2 cellular contexts compared by ENCODE assay signal in genomic region chr7:1175597-1175966, GRCh38.
TF ChIP-seq lines count a peak whose summit lies in the region.

No MANE protein-coding gene starts in this region.

TF ChIP-seq in SK-N-SH, 30 proteins besides CTCF, POLR2A, EP300 and RAD21 (continued from another document):
- TF ChIP-seq, protein P1, sequence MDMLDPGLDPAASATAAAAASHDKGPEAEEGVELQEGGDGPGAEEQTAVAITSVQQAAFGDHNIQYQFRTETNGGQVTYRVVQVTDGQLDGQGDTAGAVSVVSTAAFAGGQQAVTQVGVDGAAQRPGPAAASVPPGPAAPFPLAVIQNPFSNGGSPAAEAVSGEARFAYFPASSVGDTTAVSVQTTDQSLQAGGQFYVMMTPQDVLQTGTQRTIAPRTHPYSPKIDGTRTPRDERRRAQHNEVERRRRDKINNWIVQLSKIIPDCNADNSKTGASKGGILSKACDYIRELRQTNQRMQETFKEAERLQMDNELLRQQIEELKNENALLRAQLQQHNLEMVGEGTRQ (IDR thresholded peaks at IDR 0.05; ENCODE audit: borderline replicate concordance, low read depth, low read length): no peak
- TF ChIP-seq, protein P2, sequence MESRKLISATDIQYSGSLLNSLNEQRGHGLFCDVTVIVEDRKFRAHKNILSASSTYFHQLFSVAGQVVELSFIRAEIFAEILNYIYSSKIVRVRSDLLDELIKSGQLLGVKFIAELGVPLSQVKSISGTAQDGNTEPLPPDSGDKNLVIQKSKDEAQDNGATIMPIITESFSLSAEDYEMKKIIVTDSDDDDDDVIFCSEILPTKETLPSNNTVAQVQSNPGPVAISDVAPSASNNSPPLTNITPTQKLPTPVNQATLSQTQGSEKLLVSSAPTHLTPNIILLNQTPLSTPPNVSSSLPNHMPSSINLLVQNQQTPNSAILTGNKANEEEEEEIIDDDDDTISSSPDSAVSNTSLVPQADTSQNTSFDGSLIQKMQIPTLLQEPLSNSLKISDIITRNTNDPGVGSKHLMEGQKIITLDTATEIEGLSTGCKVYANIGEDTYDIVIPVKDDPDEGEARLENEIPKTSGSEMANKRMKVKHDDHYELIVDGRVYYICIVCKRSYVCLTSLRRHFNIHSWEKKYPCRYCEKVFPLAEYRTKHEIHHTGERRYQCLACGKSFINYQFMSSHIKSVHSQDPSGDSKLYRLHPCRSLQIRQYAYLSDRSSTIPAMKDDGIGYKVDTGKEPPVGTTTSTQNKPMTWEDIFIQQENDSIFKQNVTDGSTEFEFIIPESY (IDR thresholded peaks at IDR 0.05; ENCODE audit: borderline replicate concordance, low read depth): no peak
- TF ChIP-seq RFX5 (IDR thresholded peaks at IDR 0.05; ENCODE audit: low read length) (no peak), NFIC (IDR thresholded peaks at IDR 0.05; ENCODE audit: borderline replicate concordance) (no peak), IRF3 (IDR thresholded peaks at IDR 0.05; ENCODE audit: low read depth, low read length) (no peak), FOXJ3 (CRISPR knock-in tag; IDR thresholded peaks at IDR 0.05) (no peak), POLR2AphosphoS5 (IDR thresholded peaks at IDR 0.05; ENCODE audit: low read depth, low read length) (no peak), TCF12 (IDR thresholded peaks at IDR 0.05) (no peak), ELF1 (IDR thresholded peaks at IDR 0.05) (no peak)

TF ChIP-seq in SK-N-SH treated with all-trans-retinoic acid at 6 μM for 48 hours, 23 proteins besides CTCF, POLR2A, EP300 and RAD21 (continued from another document):
- TF ChIP-seq, protein P3, sequence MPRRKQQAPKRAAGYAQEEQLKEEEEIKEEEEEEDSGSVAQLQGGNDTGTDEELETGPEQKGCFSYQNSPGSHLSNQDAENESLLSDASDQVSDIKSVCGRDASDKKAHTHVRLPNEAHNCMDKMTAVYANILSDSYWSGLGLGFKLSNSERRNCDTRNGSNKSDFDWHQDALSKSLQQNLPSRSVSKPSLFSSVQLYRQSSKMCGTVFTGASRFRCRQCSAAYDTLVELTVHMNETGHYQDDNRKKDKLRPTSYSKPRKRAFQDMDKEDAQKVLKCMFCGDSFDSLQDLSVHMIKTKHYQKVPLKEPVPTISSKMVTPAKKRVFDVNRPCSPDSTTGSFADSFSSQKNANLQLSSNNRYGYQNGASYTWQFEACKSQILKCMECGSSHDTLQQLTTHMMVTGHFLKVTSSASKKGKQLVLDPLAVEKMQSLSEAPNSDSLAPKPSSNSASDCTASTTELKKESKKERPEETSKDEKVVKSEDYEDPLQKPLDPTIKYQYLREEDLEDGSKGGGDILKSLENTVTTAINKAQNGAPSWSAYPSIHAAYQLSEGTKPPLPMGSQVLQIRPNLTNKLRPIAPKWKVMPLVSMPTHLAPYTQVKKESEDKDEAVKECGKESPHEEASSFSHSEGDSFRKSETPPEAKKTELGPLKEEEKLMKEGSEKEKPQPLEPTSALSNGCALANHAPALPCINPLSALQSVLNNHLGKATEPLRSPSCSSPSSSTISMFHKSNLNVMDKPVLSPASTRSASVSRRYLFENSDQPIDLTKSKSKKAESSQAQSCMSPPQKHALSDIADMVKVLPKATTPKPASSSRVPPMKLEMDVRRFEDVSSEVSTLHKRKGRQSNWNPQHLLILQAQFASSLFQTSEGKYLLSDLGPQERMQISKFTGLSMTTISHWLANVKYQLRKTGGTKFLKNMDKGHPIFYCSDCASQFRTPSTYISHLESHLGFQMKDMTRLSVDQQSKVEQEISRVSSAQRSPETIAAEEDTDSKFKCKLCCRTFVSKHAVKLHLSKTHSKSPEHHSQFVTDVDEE (CRISPR knock-in tag; IDR thresholded peaks at IDR 0.05): no peak
- TF ChIP-seq, protein P4, sequence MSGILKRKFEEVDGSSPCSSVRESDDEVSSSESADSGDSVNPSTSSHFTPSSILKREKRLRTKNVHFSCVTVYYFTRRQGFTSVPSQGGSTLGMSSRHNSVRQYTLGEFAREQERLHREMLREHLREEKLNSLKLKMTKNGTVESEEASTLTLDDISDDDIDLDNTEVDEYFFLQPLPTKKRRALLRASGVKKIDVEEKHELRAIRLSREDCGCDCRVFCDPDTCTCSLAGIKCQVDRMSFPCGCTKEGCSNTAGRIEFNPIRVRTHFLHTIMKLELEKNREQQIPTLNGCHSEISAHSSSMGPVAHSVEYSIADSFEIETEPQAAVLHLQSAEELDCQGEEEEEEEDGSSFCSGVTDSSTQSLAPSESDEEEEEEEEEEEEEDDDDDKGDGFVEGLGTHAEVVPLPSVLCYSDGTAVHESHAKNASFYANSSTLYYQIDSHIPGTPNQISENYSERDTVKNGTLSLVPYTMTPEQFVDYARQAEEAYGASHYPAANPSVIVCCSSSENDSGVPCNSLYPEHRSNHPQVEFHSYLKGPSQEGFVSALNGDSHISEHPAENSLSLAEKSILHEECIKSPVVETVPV (CRISPR knock-in tag; IDR thresholded peaks at IDR 0.05): no peak
- TF ChIP-seq OSR1 (CRISPR knock-in tag; IDR thresholded peaks at IDR 0.05): no peak
- no peak for TF ChIP-seq TCF4 (CRISPR knock-in tag; IDR thresholded peaks at IDR 0.05; ENCODE audit: borderline replicate concordance)
- TF ChIP-seq, protein P5, sequence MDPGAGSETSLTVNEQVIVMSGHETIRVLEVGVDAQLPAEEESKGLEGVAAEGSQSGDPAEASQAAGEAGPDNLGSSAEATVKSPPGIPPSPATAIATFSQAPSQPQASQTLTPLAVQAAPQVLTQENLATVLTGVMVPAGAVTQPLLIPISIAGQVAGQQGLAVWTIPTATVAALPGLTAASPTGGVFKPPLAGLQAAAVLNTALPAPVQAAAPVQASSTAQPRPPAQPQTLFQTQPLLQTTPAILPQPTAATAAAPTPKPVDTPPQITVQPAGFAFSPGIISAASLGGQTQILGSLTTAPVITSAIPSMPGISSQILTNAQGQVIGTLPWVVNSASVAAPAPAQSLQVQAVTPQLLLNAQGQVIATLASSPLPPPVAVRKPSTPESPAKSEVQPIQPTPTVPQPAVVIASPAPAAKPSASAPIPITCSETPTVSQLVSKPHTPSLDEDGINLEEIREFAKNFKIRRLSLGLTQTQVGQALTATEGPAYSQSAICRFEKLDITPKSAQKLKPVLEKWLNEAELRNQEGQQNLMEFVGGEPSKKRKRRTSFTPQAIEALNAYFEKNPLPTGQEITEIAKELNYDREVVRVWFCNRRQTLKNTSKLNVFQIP (CRISPR knock-in tag; IDR thresholded peaks at IDR 0.05; ENCODE audit: borderline replicate concordance, low read depth): no peak
- TF ChIP-seq CSDC2 (CRISPR knock-in tag; IDR thresholded peaks at IDR 0.05): no peak
- no peak for TF ChIP-seq ESRRG (CRISPR knock-in tag; IDR thresholded peaks at IDR 0.05)
- TF ChIP-seq ZFP3 (CRISPR knock-in tag; IDR thresholded peaks at IDR 0.05): no peak
- no peak for TF ChIP-seq SNAI2 (CRISPR knock-in tag; IDR thresholded peaks at IDR 0.05)
- no peak for TF ChIP-seq ARNTL (CRISPR knock-in tag; IDR thresholded peaks at IDR 0.05; ENCODE audit: borderline replicate concordance, low read depth)
- TF ChIP-seq RARB (CRISPR knock-in tag; IDR thresholded peaks at IDR 0.05): no peak
- TF ChIP-seq, protein P6, sequence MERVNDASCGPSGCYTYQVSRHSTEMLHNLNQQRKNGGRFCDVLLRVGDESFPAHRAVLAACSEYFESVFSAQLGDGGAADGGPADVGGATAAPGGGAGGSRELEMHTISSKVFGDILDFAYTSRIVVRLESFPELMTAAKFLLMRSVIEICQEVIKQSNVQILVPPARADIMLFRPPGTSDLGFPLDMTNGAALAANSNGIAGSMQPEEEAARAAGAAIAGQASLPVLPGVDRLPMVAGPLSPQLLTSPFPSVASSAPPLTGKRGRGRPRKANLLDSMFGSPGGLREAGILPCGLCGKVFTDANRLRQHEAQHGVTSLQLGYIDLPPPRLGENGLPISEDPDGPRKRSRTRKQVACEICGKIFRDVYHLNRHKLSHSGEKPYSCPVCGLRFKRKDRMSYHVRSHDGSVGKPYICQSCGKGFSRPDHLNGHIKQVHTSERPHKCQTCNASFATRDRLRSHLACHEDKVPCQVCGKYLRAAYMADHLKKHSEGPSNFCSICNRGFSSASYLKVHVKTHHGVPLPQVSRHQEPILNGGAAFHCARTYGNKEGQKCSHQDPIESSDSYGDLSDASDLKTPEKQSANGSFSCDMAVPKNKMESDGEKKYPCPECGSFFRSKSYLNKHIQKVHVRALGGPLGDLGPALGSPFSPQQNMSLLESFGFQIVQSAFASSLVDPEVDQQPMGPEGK (CRISPR knock-in tag; IDR thresholded peaks at IDR 0.05; ENCODE audit: borderline replicate concordance): no peak
- no peak for TF ChIP-seq ZNF8 (CRISPR knock-in tag; IDR thresholded peaks at IDR 0.05)
